In genomic region chr14:61106627-61107147, GRCh38 we compare ENCODE assay signal across 13 cellular contexts.
A peak's percentile ranks its signal among the peaks of the same experiment; 100 is the strongest.
DNase-seq lines count a peak whose midpoint lies in the region; ATAC-seq, FAIRE-seq and TF ChIP-seq lines count a peak whose summit lies in the region.
"Had no signal": no experiment of that assay in that cellular context is flagged by ENCODE, and none has a peak within 500 bp of the region (broad histone marks: within the 10 kb centered on the region; RNA-seq: fewer than 3 reads in every experiment).

No MANE protein-coding gene starts in this region.

- H3K23ac ChIP-seq in IMR-90 (ENCODE audit: low read depth, low read length) (no peak overlapping the region), mesenchymal stem cell (ENCODE audit: low read length in 2 of 2) (no peak overlapping the region)

- CTCF ChIA-PET in IMR-90 (lab: Yijun Ruan, JAX), result interaction anchor here (1.0 kb wide), 1 partner anchor 40 kb away, joined by 6 read pairs; no protein-coding TSS in a partner anchor
- CTCF ChIA-PET in GM12878 (lab: Yijun Ruan, JAX), result no interaction called here

- H4K20me1 ChIP-seq in IMR-90 (ENCODE audit: insufficient read depth, low read length) (no peaks in the 10 kb centered on the region), GM12878 (ENCODE audit: control insufficient read depth, insufficient read depth) (no peaks in the 10 kb centered on the region)

- TF ChIP-seq RAD21 in IMR-90 (IDR thresholded peaks at IDR 0.05; ENCODE audit: low read length) (no peak), GM12878 (IDR thresholded peaks at IDR 0.05; ENCODE audit: insufficient read depth, low read depth, low read length) (no peak)

- SMC1A ChIA-PET in GM12878 (lab: Charles Lee; ENCODE audit: uncharacterized antibody, unreplicated experiment), result interaction anchor here (0.6 kb wide), 1 partner anchor 114 kb away, joined by 3 read pairs; no protein-coding TSS in a partner anchor

- peak overlapping the region in 1 of 2 experiments; percentile 56 for H2BK12ac ChIP-seq in mesenchymal stem cell (ENCODE audit: low read length in 2 of 2)

- no peak for TF ChIP-seq POLR2A in IMR-90 (IDR thresholded peaks at IDR 0.05; ENCODE audit: low read depth, low read length)
- TF ChIP-seq POLR2A in GM12878 (IDR thresholded peaks at IDR 0.05; ENCODE audit: low read depth, low read length), result no peak
- TF ChIP-seq POLR2A in upper lobe of left lung (IDR thresholded peaks at IDR 0.05), result no peak

- H3K79me1 ChIP-seq in IMR-90 (ENCODE audit: low read depth in 1 of 2, low read length in 2 of 2) (peaks cover 0 to 17% of the 10 kb centered on the region in 2 experiments; a peak in 2 of 4 replicates), mesenchymal stem cell (replicated peaks; ENCODE audit: low read length, poor library complexity, severe bottlenecking) (no peaks in the 10 kb centered on the region)

- H4K5ac ChIP-seq in IMR-90 (ENCODE audit: low read depth, low read length), result peak overlapping the region; percentile 14; the same call in 1 of the 2 replicates

- H3K4me2 ChIP-seq in IMR-90 (ENCODE audit: low read depth, low read length) (no peak overlapping the region), GM12878 (ENCODE audit: control insufficient read depth, insufficient read depth) (no peak overlapping the region), mesenchymal stem cell (ENCODE audit: low read length, poor library complexity, severe bottlenecking) (no peak overlapping the region)
- H3K4me2 ChIP-seq: smooth muscle cell had no signal

- BruUV-seq in IMR-90 (replicated peaks; lab: Mats Ljungman, UMichigan) (no TSS peak), GM12878 (replicated peaks; lab: Mats Ljungman, UMichigan) (no TSS peak)

- no peak for ATAC-seq in IMR-90 (ENCODE audit: low read depth)
- no peak; the same call in 2 of the 3 replicates for ATAC-seq in GM12878
- no peak for ATAC-seq in activated CD4-positive, CD25-positive, alpha-beta regulatory T cell treated with anti-CD3 and anti-CD28 coated beads, Interleukin-2, amount 50 U/mL, for 24 hours
- no peak for ATAC-seq in upper lobe of left lung (ENCODE audit: low FRiP score in 2 of 2)

- H3K9me1 ChIP-seq in IMR-90 (ENCODE audit: insufficient read depth, low read length), result peaks cover 54% of the 10 kb centered on the region

- DNase-seq in GM06990 (ENCODE audit: extremely low read depth, insufficient read length) (no peak), IMR-90 (no peak), GM12878 (ENCODE audit: low read depth, low spot score) (no peak), mesenchymal stem cell (no peak), NCI-H1436 treated with DMSO at 0.1 percent for 48 hours (lab: John Stamatoyannopoulos, UW) (no peak), cortex of kidney (lab: John Stamatoyannopoulos, UW) (no peak), upper lobe of left lung (no peak)
- DNase-seq: activated naive CD4-positive, alpha-beta T cell; dorsolateral prefrontal cortex; KG1; NCI-H510A had no signal

- H3K36me3 ChIP-seq in GM06990 (ENCODE audit: control insufficient read depth, insufficient read depth, low read length), result no peaks in the 10 kb centered on the region
- peaks cover 1% of the 10 kb centered on the region; the same call in 1 of the 2 replicates for H3K36me3 ChIP-seq in IMR-90 (ENCODE audit: control insufficient read depth, insufficient read depth, low read length)
- no peaks in the 10 kb centered on the region for H3K36me3 ChIP-seq in GM12878 (ENCODE audit: control insufficient read depth in 2 of 2, insufficient read depth in 2 of 2, low read length in 1 of 2)
- H3K36me3 ChIP-seq in mesenchymal stem cell (ENCODE audit: control insufficient read depth in 1 of 2, insufficient read depth in 2 of 2, low read depth in 1 of 2, low read length in 2 of 2), result peaks cover 2 to 4% of the 10 kb centered on the region in 2 experiments
- no peaks in the 10 kb centered on the region for H3K36me3 ChIP-seq in upper lobe of left lung

- 50% methylated on average over 1 of the region's 2 CpGs; no CpG with 5 or more reads in 1 of the 2 experiments for WGBS in IMR-90 (ENCODE audit: extremely low coverage in 2 of 2, insufficient read length in 1 of 2), 2 experiments
- WGBS in GM12878 (ENCODE audit: insufficient coverage, insufficient replicate concordance, low lambda C conversion rate, missing lambda C conversion rate), result 77% methylated on average over 2 of the region's 2 CpGs
- 97% methylated on average over 2 of the region's 2 CpGs for WGBS in mesenchymal stem cell
- 91 to 100% methylated on average over 1 to 2 of the region's 2 CpGs for WGBS in upper lobe of left lung, 2 donors

- no peak for TF ChIP-seq EP300 in GM12878 (IDR thresholded peaks at IDR 0.05; ENCODE audit: borderline replicate concordance in 1 of 2, control insufficient read depth in 1 of 2, low read depth in 2 of 2, low read length in 2 of 2)
- no peak for TF ChIP-seq EP300 in upper lobe of left lung (IDR thresholded peaks at IDR 0.05)

- H3K27me3 ChIP-seq in GM06990 (replicated peaks; ENCODE audit: control insufficient read depth, insufficient read depth, low read length) (no peaks in the 10 kb centered on the region), IMR-90 (ENCODE audit: control insufficient read depth, insufficient read depth, low read length) (no peaks in the 10 kb centered on the region), GM12878 (replicated peaks in 1 of 2; ENCODE audit: control insufficient read depth in 2 of 2, insufficient read depth in 2 of 2, low read length in 1 of 2) (no peaks in the 10 kb centered on the region), mesenchymal stem cell (ENCODE audit: control insufficient read depth in 1 of 2, insufficient read depth in 1 of 2, low read length in 2 of 2) (no peaks in the 10 kb centered on the region), upper lobe of left lung (no peaks in the 10 kb centered on the region)
- H3K27me3 ChIP-seq: dorsolateral prefrontal cortex had no signal

- peak overlapping the region; percentile 91; the same call in 1 of the 2 replicates for H2AK5ac ChIP-seq in IMR-90 (ENCODE audit: low read depth, low read length)
- H2AK5ac ChIP-seq in mesenchymal stem cell (ENCODE audit: low read length, severe bottlenecking), result peak overlapping the region; percentile 33

- H3K27ac ChIP-seq in IMR-90 (ENCODE audit: insufficient read depth, low read length) (no peak overlapping the region), GM12878 (ENCODE audit: control insufficient read depth, insufficient read depth) (no peak overlapping the region), mesenchymal stem cell (ENCODE audit: low read length, poor library complexity, severe bottlenecking) (no peak overlapping the region), upper lobe of left lung (no peak overlapping the region)
- H3K27ac ChIP-seq: dorsolateral prefrontal cortex had no signal

- peak overlapping the region; percentile 92 for H2BK120ac ChIP-seq in IMR-90 (ENCODE audit: low read depth, low read length)
- no peak overlapping the region for H2BK120ac ChIP-seq in mesenchymal stem cell (ENCODE audit: low read depth, low read length)

- H3K56ac ChIP-seq in IMR-90 (ENCODE audit: extremely low read depth, insufficient read depth, low read length), result no peak overlapping the region

- H2BK5ac ChIP-seq in IMR-90 (ENCODE audit: low read depth, low read length, poor library complexity, severe bottlenecking) (peak overlapping the region; percentile 4), mesenchymal stem cell (ENCODE audit: low read depth, low read length, poor library complexity, severe bottlenecking) (no peak overlapping the region)

- H3K4ac ChIP-seq in IMR-90 (ENCODE audit: low read depth, low read length) (peak overlapping the region; percentile 86), mesenchymal stem cell (ENCODE audit: low read depth in 1 of 2, low read length in 2 of 2) (peak overlapping the region in 1 of 2 experiments; percentile 50)

- H3K79me2 ChIP-seq in GM12878 (ENCODE audit: control insufficient read depth, insufficient read depth, low read length), result no peaks in the 10 kb centered on the region

- in situ Hi-C loops in IMR-90 (cut with MboI; ENCODE audit: low sequenced_read_pairs), result no loop called here
- in situ Hi-C loops in GM12878 (cut with MboI), result no loop called here

- RAD21 ChIA-PET in GM12878 (lab: Charles Lee; ENCODE audit: unreplicated experiment), result no interaction called here

- peak overlapping the region; percentile 17 for H2AFZ ChIP-seq in IMR-90 (replicated peaks; ENCODE audit: low read length, poor library complexity)
- H2AFZ ChIP-seq in GM12878 (ENCODE audit: control insufficient read depth, low read depth, low read length), result no peak overlapping the region
- H2AFZ ChIP-seq in mesenchymal stem cell (ENCODE audit: low read depth, low read length), result no peak overlapping the region

- H3K9ac ChIP-seq in IMR-90 (ENCODE audit: low read depth, low read length), result no peak overlapping the region
- no peak overlapping the region for H3K9ac ChIP-seq in GM12878 (ENCODE audit: control insufficient read depth, insufficient read depth, low read length)
- no peak overlapping the region for H3K9ac ChIP-seq in mesenchymal stem cell (ENCODE audit: low read length)

- H2BK20ac ChIP-seq in IMR-90 (ENCODE audit: low read depth, low read length), result peak overlapping the region; percentile 91

- H3K4me3 ChIP-seq in GM06990 (replicated peaks; ENCODE audit: low read depth, low read length), result no peak overlapping the region
- no peak overlapping the region for H3K4me3 ChIP-seq in IMR-90 (ENCODE audit: insufficient read depth, low read depth, low read length)
- H3K4me3 ChIP-seq in GM12878, result no peak overlapping the region
- H3K4me3 ChIP-seq in mesenchymal stem cell (ENCODE audit: insufficient read depth in 1 of 2, low read depth in 1 of 2, low read length in 2 of 2), result no peak overlapping the region
- H3K4me3 ChIP-seq in upper lobe of left lung, result no peak overlapping the region
- H3K4me3 ChIP-seq: dorsolateral prefrontal cortex, smooth muscle cell had no signal

- FAIRE-seq in GM12878 (lab: Jason Lieb, UNC), result no peak

- TF ChIP-seq CTCF in GM06990 (IDR thresholded peaks at IDR 0.05; ENCODE audit: insufficient read depth, low read length, poor library complexity, severe bottlenecking) (peak; percentile 58), IMR-90 (conservative IDR thresholded peaks at IDR 0.05; ENCODE audit: low read depth, low read length) (0 out of 2 replicates have a peak, but pooled peaks have one; percentile 14), GM12878 (IDR thresholded peaks at IDR 0.05 in 2 of 3, conservative IDR thresholded peaks at IDR 0.05 in 1 of 3; ENCODE audit: control insufficient read depth in 2 of 3, extremely low read depth in 1 of 3, insufficient read depth in 1 of 3, low read depth in 3 of 3, low read length in 3 of 3) (peak; percentile 7 to 38 (median 14); a peak in 2 of 6 replicates), upper lobe of left lung (IDR thresholded peaks at IDR 0.05) (no peak)

- H2BK15ac ChIP-seq in IMR-90 (ENCODE audit: low read depth, low read length) (peak overlapping the region; percentile 63; the same call in 2 of the 3 replicates), mesenchymal stem cell (ENCODE audit: low read depth, poor library complexity, severe bottlenecking) (peak overlapping the region; percentile 7)

- peak overlapping the region; percentile 30 for H2AK9ac ChIP-seq in IMR-90 (replicated peaks; ENCODE audit: low read depth, low read length, poor library complexity)

- POLR2A ChIA-PET in IMR-90 (lab: Charles Lee; ENCODE audit: unreplicated experiment) (no interaction called here), GM12878 (lab: Charles Lee) (no interaction called here)

- H3K4me1 ChIP-seq in IMR-90 (ENCODE audit: control insufficient read depth, insufficient read depth, low read length), result peaks cover 43% of the 10 kb centered on the region
- H3K4me1 ChIP-seq in GM12878 (ENCODE audit: control insufficient read depth, insufficient read depth, low read length), result peaks cover 26% of the 10 kb centered on the region
- H3K4me1 ChIP-seq in mesenchymal stem cell (ENCODE audit: control insufficient read depth, insufficient read depth, low read depth, low read length), result peaks cover 29% of the 10 kb centered on the region
- peaks cover 23 to 29% (median 26%) of the 10 kb centered on the region in 4 donors for H3K4me1 ChIP-seq in upper lobe of left lung

- H4K8ac ChIP-seq in IMR-90 (ENCODE audit: low read depth in 2 of 2, low read length in 2 of 2), result peak overlapping the region; percentile 26 to 44; a peak in 2 of 4 replicates
- no peak overlapping the region for H4K8ac ChIP-seq in mesenchymal stem cell (ENCODE audit: low read length)

- intact Hi-C loops in IMR-90 (cut with micrococcal nuclease), result no loop called here
- intact Hi-C loops in GM12878 (cut with micrococcal nuclease; ENCODE audit: unreplicated experiment), result no loop called here

- peak overlapping the region; percentile 87 for H4K91ac ChIP-seq in IMR-90 (ENCODE audit: insufficient read depth, low read depth, low read length)
- H4K91ac ChIP-seq in mesenchymal stem cell (ENCODE audit: low read length), result peak overlapping the region; percentile 19

- H3K9me3 ChIP-seq in IMR-90 (ENCODE audit: control insufficient read depth, insufficient read depth, low read length) (no peaks in the 10 kb centered on the region), GM12878 (replicated peaks; ENCODE audit: control insufficient read depth, insufficient read depth, low read length) (no peaks in the 10 kb centered on the region; the same call in 2 of the 3 replicates), mesenchymal stem cell (ENCODE audit: control insufficient read depth, low read length) (no peaks in the 10 kb centered on the region), upper lobe of left lung (no peaks in the 10 kb centered on the region)

- dilution Hi-C loops in IMR-90 (cut with HindIII; ENCODE audit: low sequenced_read_pairs, unreplicated experiment), result no loop called here

- peak overlapping the region; percentile 11; the same call in 1 of the 2 replicates for H3K18ac ChIP-seq in IMR-90 (ENCODE audit: low read depth, low read length)
- H3K18ac ChIP-seq in mesenchymal stem cell (ENCODE audit: low read depth in 1 of 2, low read length in 2 of 2), result peak overlapping the region in 1 of 2 experiments; percentile 52

- H3K14ac ChIP-seq in IMR-90 (replicated peaks; ENCODE audit: low read depth, low read length) (peak overlapping the region; percentile 42), mesenchymal stem cell (ENCODE audit: low read length in 2 of 2) (no peak overlapping the region)

Comparison
In these comparisons a context has a peak if more than half of its experiments do, and no peak if none do; other contexts are left out.
1. CTCF ChIP-seq: peak in GM06990 (single experiment), IMR-90 (single experiment) and GM12878 (3 of 3); none in upper lobe of left lung (0 of 6).